ENCODE assay signal across 8 cellular contexts in genomic region chr19:43784251-43784980, GRCh38. TPM values are rescaled to one million over a fixed set of nuclear protein-coding genes. Genes with fewer than 3 reads are reported as not detected.
DNase-seq lines count a peak whose midpoint lies in the region; ATAC-seq and TF ChIP-seq lines count a peak whose summit lies in the region.

No MANE protein-coding gene starts in this region.

- peak overlapping the region; percentile 63 to 95 (median 89) for H3K27ac Mint-ChIP-seq in CD8-positive, alpha-beta memory T cell

- peak overlapping the region; percentile 54 for H3K27ac ChIP-seq in CD8-positive, alpha-beta memory T cell (ENCODE audit: low read depth, low read length)
- H3K27ac ChIP-seq in esophagus squamous epithelium (peak overlapping the region; percentile 59 to 79 (median 70)), thyroid gland (no peak overlapping the region)

- CTCF ChIA-PET in CD8-positive, alpha-beta memory T cell (lab: Charles Lee): interaction anchor here (0.6 to 2.1 kb wide), 9 partner anchors 9 to 118 kb away, joined by 3 to 25 read pairs (median 3); partner anchors contain the start of gene SMG9

- H3K4me1 Mint-ChIP-seq in CD8-positive, alpha-beta memory T cell: peaks cover 43 to 52% (median 50%) of the 10 kb centered on the region in 3 donors

- H3K27me3 ChIP-seq in CD8-positive, alpha-beta memory T cell (ENCODE audit: insufficient read depth, low read length, poor library complexity, severe bottlenecking): no peaks in the 10 kb centered on the region
- no peaks in the 10 kb centered on the region for H3K27me3 ChIP-seq in MG63
- peaks cover 0 to 10% (median 0%) of the 10 kb centered on the region in 4 donors for H3K27me3 ChIP-seq in esophagus squamous epithelium
- H3K27me3 ChIP-seq in thyroid gland: no peaks in the 10 kb centered on the region

- peaks cover 7 to 8% of the 10 kb centered on the region in 2 donors for H3K27me3 Mint-ChIP-seq in CD8-positive, alpha-beta memory T cell

- WGBS in esophagus squamous epithelium, 2 donors: 32 to 38% methylated on average over 4 of the region's 4 CpGs
- WGBS in thyroid gland, 2 donors: 68 to 73% methylated on average over 4 of the region's 4 CpGs

- H3K4me3 ChIP-seq in CD8-positive, alpha-beta memory T cell (ENCODE audit: low read length): peak overlapping the region; percentile 9
- H3K4me3 ChIP-seq in MG63 (no peak overlapping the region), esophagus squamous epithelium (no peak overlapping the region), thyroid gland (replicated peaks in 1 of 3) (no peak overlapping the region)

- intact Hi-C loops in esophagus squamous epithelium (cut with DNase I): loop anchor here (5.0 to 10.0 kb wide), 2 partner anchors 37 to 110 kb away; partner anchors contain the start of gene PLAUR
- intact Hi-C loops in thyroid gland (cut with DNase I): loop anchor here (5.0 kb wide), 1 partner anchor 37 kb away; no protein-coding TSS in a partner anchor

- H3K4me1 ChIP-seq in CD8-positive, alpha-beta memory T cell (ENCODE audit: insufficient read depth, low read length): peaks cover 38% of the 10 kb centered on the region
- peaks cover 31 to 62% (median 37%) of the 10 kb centered on the region in 3 donors for H3K4me1 ChIP-seq in esophagus squamous epithelium
- H3K4me1 ChIP-seq in thyroid gland: no peaks in the 10 kb centered on the region

- no peaks in the 10 kb centered on the region for H3K9me3 Mint-ChIP-seq in CD8-positive, alpha-beta memory T cell

- peak overlapping the region; percentile 2 to 93 (median 68) for H3K4me3 Mint-ChIP-seq in CD8-positive, alpha-beta memory T cell

- POLR2A ChIA-PET in CD8-positive, alpha-beta memory T cell (lab: Charles Lee): interaction anchor here (0.6 to 1.0 kb wide), 3 partner anchors 11 to 164 kb away, joined by 3 to 8 read pairs (median 5); no protein-coding TSS in a partner anchor

- no peak for ATAC-seq in GM19324 (IDR thresholded peaks at IDR 0.05; ENCODE audit: low FRiP score, unreplicated experiment)

- no peaks in the 10 kb centered on the region for H3K36me3 ChIP-seq in CD8-positive, alpha-beta memory T cell (ENCODE audit: insufficient read depth, low read length)
- H3K36me3 ChIP-seq in MG63 (no peaks in the 10 kb centered on the region), esophagus squamous epithelium (no peaks in the 10 kb centered on the region), thyroid gland (no peaks in the 10 kb centered on the region)

- no peak for TF ChIP-seq POLR2A in esophagus squamous epithelium (IDR thresholded peaks at IDR 0.05)
- TF ChIP-seq POLR2A in thyroid gland (IDR thresholded peaks at IDR 0.05): no peak

- DNase-seq in CD8-positive, alpha-beta memory T cell: peak in 4 of 5 donors; percentile 18 to 66 (median 40)
- peak; percentile 94 for DNase-seq in MG63
- peak; percentile 81 for DNase-seq in activated CD8-positive, alpha-beta memory T cell treated with anti-CD3 and anti-CD28 coated beads for 24 hours
- DNase-seq in esophagus squamous epithelium (lab: John Stamatoyannopoulos, UW): no peak
- DNase-seq in stimulated activated CD4-positive, alpha-beta T cell treated with anti-CD3 and anti-CD28 coated beads, Interleukin-1b, Interleukin-23, amount 100 ng/mL, for 48 hours: peak; percentile 73
- DNase-seq in thyroid gland: no peak
- no peak for DNase-seq in mesenteric fat pad (ENCODE audit: low spot score)

- TF ChIP-seq CTCF in esophagus squamous epithelium (IDR thresholded peaks at IDR 0.05) (no peak), thyroid gland (IDR thresholded peaks at IDR 0.05) (no peak)

- no peaks in the 10 kb centered on the region for H3K36me3 Mint-ChIP-seq in CD8-positive, alpha-beta memory T cell

- H3K9me3 ChIP-seq in CD8-positive, alpha-beta memory T cell (ENCODE audit: low read length): no peaks in the 10 kb centered on the region
- H3K9me3 ChIP-seq in MG63 (no peaks in the 10 kb centered on the region), esophagus squamous epithelium (no peaks in the 10 kb centered on the region), thyroid gland (no peaks in the 10 kb centered on the region)

RNA-seq across cellular contexts. Expression of gene KCNN4, which starts 3.6 kb away (rescaled TPM):
- total RNA-seq in CD8-positive, alpha-beta memory T cell: 10 to 100 TPM; 93.8 to 97.6 TPM
- 8.3 TPM for polyA plus RNA-seq in CD8-positive, alpha-beta memory T cell
- 5.0 and 6.1 TPM in 2 replicates for total RNA-seq in MG63 (2014; rRNA removed; shearing (Covaris generic); ENCODE audit: low replicate concordance)
- total RNA-seq in esophagus squamous epithelium (10 to 100 TPM in 1 of 4 donors, 1 to 10 TPM in 3; 3.2 to 16.9 (median 5.3) TPM), thyroid gland (1 to 10 TPM in 2 of 4 donors, under 1 TPM in 2; 0.29 to 1.7 (median 1.0) TPM), mesenteric fat pad (3.1 TPM)

RNA-seq across cellular contexts. Expression of gene LYPD5, which starts 17.8 kb away (rescaled TPM):
- total RNA-seq in CD8-positive, alpha-beta memory T cell: under 1 TPM; 0.68 to 0.80 TPM
- polyA plus RNA-seq in CD8-positive, alpha-beta memory T cell: not detected
- total RNA-seq in MG63 (2014; rRNA removed; shearing (Covaris generic); ENCODE audit: low replicate concordance): not detected in 2 replicates
- 10 to 100 TPM in 3 of 4 donors, 1 to 10 TPM in 1; 9.9 to 32.0 (median 22.4) TPM for total RNA-seq in esophagus squamous epithelium
- 1 to 10 TPM; 1.6 to 7.6 (median 2.5) TPM for total RNA-seq in thyroid gland
- total RNA-seq in mesenteric fat pad: 2.0 TPM

RNA-seq across cellular contexts. Expression of gene SMG9, which starts 29.7 kb away (rescaled TPM):
- 10 to 100 TPM; 85.8 to 91.3 TPM for total RNA-seq in CD8-positive, alpha-beta memory T cell
- polyA plus RNA-seq in CD8-positive, alpha-beta memory T cell: 11.0 TPM
- total RNA-seq in MG63 (2014; rRNA removed; shearing (Covaris generic); ENCODE audit: low replicate concordance): 40.8 and 58.6 TPM in 2 replicates
- 10 to 100 TPM; 16.0 to 22.7 (median 21.1) TPM for total RNA-seq in esophagus squamous epithelium
- 10 to 100 TPM; 15.5 to 34.4 (median 18.8) TPM for total RNA-seq in thyroid gland
- 21.1 TPM for total RNA-seq in mesenteric fat pad

RNA-seq across cellular contexts. Expression of gene ZNF283, which starts 42.7 kb away (rescaled TPM):
- 1 to 10 TPM; 5.8 to 6.3 TPM for total RNA-seq in CD8-positive, alpha-beta memory T cell
- 2.7 TPM for polyA plus RNA-seq in CD8-positive, alpha-beta memory T cell
- 5.4 and 9.0 TPM in 2 replicates for total RNA-seq in MG63 (2014; rRNA removed; shearing (Covaris generic); ENCODE audit: low replicate concordance)
- total RNA-seq in esophagus squamous epithelium (10 to 100 TPM in 1 of 4 donors, 1 to 10 TPM in 3; 1.5 to 19.1 (median 6.5) TPM), thyroid gland (10 to 100 TPM in 3 of 4 donors, 1 to 10 TPM in 1; 9.9 to 29.1 (median 18.9) TPM), mesenteric fat pad (8.2 TPM)

Comparison
In these comparisons a context has a peak if more than half of its experiments do, and no peak if none do; other contexts are left out.
1. DNase-seq: peak in CD8-positive, alpha-beta memory T cell (4 of 5), MG63 (single experiment), activated CD8-positive, alpha-beta memory T cell treated with anti-CD3 and anti-CD28 coated beads for 24 hours (single experiment) and stimulated activated CD4-positive, alpha-beta T cell treated with anti-CD3 and anti-CD28 coated beads, Interleukin-1b, Interleukin-23, amount 100 ng/mL, for 48 hours (single experiment); none in esophagus squamous epithelium (single experiment), thyroid gland (0 of 2) and mesenteric fat pad (single experiment).
2. H3K27ac ChIP-seq: peak in CD8-positive, alpha-beta memory T cell (single experiment) and esophagus squamous epithelium (4 of 4); none in thyroid gland (0 of 3).
3. RNA of gene KCNN4, which starts 3.6 kb away (total RNA-seq): 93.8 to 97.6 TPM in CD8-positive, alpha-beta memory T cell; 3.2 to 16.9 TPM in esophagus squamous epithelium, 5.0 to 6.1 TPM in MG63, 3.1 TPM in mesenteric fat pad (single experiment) and 0.29 to 1.7 TPM in thyroid gland; every median in the first group is over 4 times any median in the second.